ENCODE assay signal across 26 cellular contexts in the genomic region with DNA sequence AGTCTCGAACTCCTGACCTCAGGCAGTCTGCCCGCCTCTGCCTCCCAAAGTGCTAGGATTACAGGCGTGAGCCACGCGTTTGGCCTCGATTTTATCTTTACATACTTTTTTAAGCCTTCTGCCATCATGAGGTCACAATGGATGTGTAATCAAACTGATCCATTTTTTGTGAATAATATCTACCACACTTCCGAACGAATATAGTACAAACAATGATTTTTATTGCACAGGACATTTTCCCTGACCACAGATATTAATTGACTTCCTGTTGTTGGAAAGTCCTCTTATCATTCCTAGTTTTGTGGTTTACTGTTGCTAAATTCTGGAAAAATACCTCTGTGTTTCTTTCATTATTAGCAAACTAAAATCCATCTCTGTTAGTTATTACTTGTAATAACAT.
A peak's percentile ranks its signal among the peaks of the same experiment; 100 is the strongest.
DNase-seq lines count a peak whose midpoint lies in the region; ATAC-seq and TF ChIP-seq lines count a peak whose summit lies in the region.
"Had no signal": no experiment of that assay in that cellular context is flagged by ENCODE, and none has a peak within 500 bp of the region (broad histone marks: within the 10 kb centered on the region; RNA-seq: fewer than 3 reads in every experiment).

No MANE protein-coding gene starts in this region.

- no peak overlapping the region for H3K27ac Mint-ChIP-seq in activated naive CD4-positive, alpha-beta T cell treated with anti-CD3 and anti-CD28 coated beads, Interleukin-2, amount 10 ng/mL, durations not matched to agents 7 days and 5 days
- no peak overlapping the region for H3K27ac Mint-ChIP-seq in T-cell
- H3K27ac Mint-ChIP-seq: CD8-positive, alpha-beta T cell; endodermal cell; naive thymus-derived CD8-positive, alpha-beta T cell; stimulated activated naive CD8-positive, alpha-beta T cell treated with anti-CD3 and anti-CD28 coated beads, Interleukin-15, Interleukin-2, amounts not matched to agents 100 ng/mL and 50 ng/mL, for 24 hours had no signal

- ATAC-seq in RWPE2 (ENCODE audit: low read depth) (peak; percentile 43; the same call in 2 of the 3 replicates), T-cell (replicated peaks in 1 of 4) (no peak)
- ATAC-seq: CD8-positive, alpha-beta T cell; naive thymus-derived CD8-positive, alpha-beta T cell had no signal

- H3K4me2 ChIP-seq in fibroblast of lung (ENCODE audit: extremely low read depth, insufficient read depth, low read length) = no peak overlapping the region

- peak; percentile 59 for DNase-seq in EH (ENCODE audit: low read depth)
- no peak for DNase-seq in RWPE2 (ENCODE audit: low spot score)
- DNase-seq in fibroblast of lung (ENCODE audit: low read depth in 2 of 2) = peak; percentile 8 to 45
- DNase-seq in retinal pigment epithelial cell (ENCODE audit: low read depth) = peak; percentile 32
- DNase-seq in activated naive CD4-positive, alpha-beta T cell treated with anti-CD3 and anti-CD28 coated beads, Interleukin-2, amount 10 ng/mL, durations not matched to agents 7 days and 5 days = no peak
- DNase-seq in GF-D8 (lab: John Stamatoyannopoulos, UW) = no peak
- no peak for DNase-seq in T-cell
- DNase-seq: activated CD4-positive, alpha-beta T cell treated with anti-CD3 and anti-CD28 coated beads, Interleukin-2, amount 50 U/mL, for 48 hours; activated naive CD4-positive, alpha-beta T cell treated with anti-CD3 and anti-CD28 coated beads, Interleukin-2, amount 50 U/mL, for 16 hours; amygdala; CD8-positive, alpha-beta T cell; endodermal cell; glutamatergic neuron; islet precursor cell; naive thymus-derived CD8-positive, alpha-beta T cell; NCI-H1092 treated with DMSO at 0.1 percent for 48 hours; NCI-H1930; NCI-H774; small intestine; uterus had no signal

- no peaks in the 10 kb centered on the region for H3K36me3 Mint-ChIP-seq in activated naive CD4-positive, alpha-beta T cell treated with anti-CD3 and anti-CD28 coated beads, Interleukin-2, amount 10 ng/mL, durations not matched to agents 7 days and 5 days
- peaks cover 10% of the 10 kb centered on the region for H3K36me3 Mint-ChIP-seq in T-cell

- TF ChIP-seq CTCF in RWPE2 (IDR thresholded peaks at IDR 0.05; ENCODE audit: poor library complexity, severe bottlenecking) (no peak), fibroblast of lung (conservative IDR thresholded peaks at IDR 0.05 in 1 of 2, IDR thresholded peaks at IDR 0.05 in 1 of 2; ENCODE audit: low read depth in 1 of 2, low read length in 2 of 2) (no peak), retinal pigment epithelial cell (conservative IDR thresholded peaks at IDR 0.05; ENCODE audit: low read depth, low read length) (no peak)

- no peak overlapping the region for H3K4me3 ChIP-seq in RWPE2 (ENCODE audit: severe bottlenecking)
- no peak overlapping the region for H3K4me3 ChIP-seq in fibroblast of lung (replicated peaks in 1 of 4; ENCODE audit: control extremely low read depth in 1 of 4, insufficient read depth in 1 of 4, low read depth in 3 of 4, low read length in 4 of 4)
- H3K4me3 ChIP-seq in retinal pigment epithelial cell (ENCODE audit: low read length) = no peak overlapping the region
- H3K4me3 ChIP-seq: cardiac muscle cell, coronary artery, esophagus muscularis mucosa, SJCRH30, thoracic aorta, uterus had no signal

- POLR2A ChIA-PET in T-cell (lab: Charles Lee) = no interaction called here

- H3K36me3 ChIP-seq in RWPE2 (ENCODE audit: low read depth) (peaks cover 49% of the 10 kb centered on the region), fibroblast of lung (ENCODE audit: control insufficient read depth, insufficient read depth, low read length) (no peaks in the 10 kb centered on the region)
- H3K36me3 ChIP-seq: cardiac muscle cell, thoracic aorta, uterus had no signal

- no peak overlapping the region for H2AFZ ChIP-seq in fibroblast of lung (ENCODE audit: low read length)

- H3K79me2 ChIP-seq in fibroblast of lung (ENCODE audit: control insufficient read depth, insufficient read depth, low read length) = no peaks in the 10 kb centered on the region

- no peaks in the 10 kb centered on the region for H3K27me3 ChIP-seq in RWPE2 (ENCODE audit: insufficient read depth, poor library complexity, severe bottlenecking)
- H3K27me3 ChIP-seq in fibroblast of lung (ENCODE audit: control insufficient read depth, insufficient read depth, low read length) = no peaks in the 10 kb centered on the region
- H3K27me3 ChIP-seq: cardiac muscle cell, esophagus muscularis mucosa, SJCRH30, uterus had no signal

- H3K9ac ChIP-seq in fibroblast of lung (ENCODE audit: insufficient read depth, low read length) = no peak overlapping the region

- no peaks in the 10 kb centered on the region for H3K27me3 Mint-ChIP-seq in activated naive CD4-positive, alpha-beta T cell treated with anti-CD3 and anti-CD28 coated beads, Interleukin-2, amount 10 ng/mL, durations not matched to agents 7 days and 5 days
- H3K27me3 Mint-ChIP-seq in T-cell = no peaks in the 10 kb centered on the region
- H3K27me3 Mint-ChIP-seq: naive thymus-derived CD8-positive, alpha-beta T cell; stimulated activated naive CD8-positive, alpha-beta T cell treated with anti-CD3 and anti-CD28 coated beads, Interleukin-15, Interleukin-2, amounts not matched to agents 100 ng/mL and 50 ng/mL, for 24 hours had no signal

- H4K20me1 ChIP-seq in fibroblast of lung (ENCODE audit: control insufficient read depth, extremely low read depth, insufficient read depth, low read length) = no peaks in the 10 kb centered on the region

- no peaks in the 10 kb centered on the region for H3K4me1 Mint-ChIP-seq in activated naive CD4-positive, alpha-beta T cell treated with anti-CD3 and anti-CD28 coated beads, Interleukin-2, amount 10 ng/mL, durations not matched to agents 7 days and 5 days
- no peaks in the 10 kb centered on the region for H3K4me1 Mint-ChIP-seq in T-cell
- H3K4me1 Mint-ChIP-seq: naive thymus-derived CD8-positive, alpha-beta T cell had no signal

- H3K9me3 ChIP-seq in RWPE2 (ENCODE audit: severe bottlenecking) (no peaks in the 10 kb centered on the region), fibroblast of lung (ENCODE audit: control insufficient read depth, insufficient read depth, low read depth, low read length) (no peaks in the 10 kb centered on the region)
- H3K9me3 ChIP-seq: esophagus muscularis mucosa, SJCRH30, thoracic aorta, uterus had no signal

- H3K4me1 ChIP-seq in RWPE2 (ENCODE audit: insufficient read depth, poor library complexity, severe bottlenecking) (no peaks in the 10 kb centered on the region), fibroblast of lung (ENCODE audit: control insufficient read depth, extremely low read depth, insufficient read depth, low read length) (no peaks in the 10 kb centered on the region)
- H3K4me1 ChIP-seq: esophagus muscularis mucosa, SJCRH30, uterus had no signal

- no peak overlapping the region for H3K4me3 Mint-ChIP-seq in activated naive CD4-positive, alpha-beta T cell treated with anti-CD3 and anti-CD28 coated beads, Interleukin-2, amount 10 ng/mL, durations not matched to agents 7 days and 5 days
- no peak overlapping the region for H3K4me3 Mint-ChIP-seq in T-cell
- H3K4me3 Mint-ChIP-seq: CD8-positive, alpha-beta T cell; endodermal cell; naive thymus-derived CD8-positive, alpha-beta T cell; stimulated activated naive CD8-positive, alpha-beta T cell treated with anti-CD3 and anti-CD28 coated beads, Interleukin-15, Interleukin-2, amounts not matched to agents 100 ng/mL and 50 ng/mL, for 24 hours had no signal

- H3K27ac ChIP-seq in RWPE2 (ENCODE audit: poor library complexity, severe bottlenecking) (peak overlapping the region; percentile 4), fibroblast of lung (ENCODE audit: insufficient read depth, low read length) (no peak overlapping the region)
- H3K27ac ChIP-seq: cardiac muscle cell, coronary artery, esophagus muscularis mucosa, SJCRH30, thoracic aorta, uterus had no signal

- CTCF ChIA-PET in activated naive CD4-positive, alpha-beta T cell treated with anti-CD3 and anti-CD28 coated beads, Interleukin-2, amount 10 ng/mL, durations not matched to agents 7 days and 5 days (lab: Charles Lee) = interaction anchor here (0.6 to 1.1 kb wide), 4 partner anchors 38 to 689 kb away, joined by 3 read pairs; no protein-coding TSS in a partner anchor
- CTCF ChIA-PET in T-cell (lab: Charles Lee) = interaction anchor here (0.6 to 0.7 kb wide), 4 partner anchors 9 to 582 kb away, joined by 3 to 4 read pairs (median 4); no protein-coding TSS in a partner anchor

- H3K9me3 Mint-ChIP-seq in activated naive CD4-positive, alpha-beta T cell treated with anti-CD3 and anti-CD28 coated beads, Interleukin-2, amount 10 ng/mL, durations not matched to agents 7 days and 5 days = no peaks in the 10 kb centered on the region
- H3K9me3 Mint-ChIP-seq in T-cell = no peaks in the 10 kb centered on the region
- H3K9me3 Mint-ChIP-seq: CD8-positive, alpha-beta T cell; endodermal cell; naive thymus-derived CD8-positive, alpha-beta T cell; stimulated activated naive CD8-positive, alpha-beta T cell treated with anti-CD3 and anti-CD28 coated beads, Interleukin-15, Interleukin-2, amounts not matched to agents 100 ng/mL and 50 ng/mL, for 24 hours had no signal

Comparison
In these comparisons a context has a peak if more than half of its experiments do, and no peak if none do; other contexts are left out.
1. DNase-seq: peak in EH (single experiment), fibroblast of lung (2 of 2) and retinal pigment epithelial cell (single experiment); none in RWPE2 (single experiment), activated naive CD4-positive, alpha-beta T cell treated with anti-CD3 and anti-CD28 coated beads, Interleukin-2, amount 10 ng/mL, durations not matched to agents 7 days and 5 days (single experiment), GF-D8 (single experiment) and T-cell (0 of 34).